30 cellular contexts compared by ENCODE assay signal in the genomic region with DNA sequence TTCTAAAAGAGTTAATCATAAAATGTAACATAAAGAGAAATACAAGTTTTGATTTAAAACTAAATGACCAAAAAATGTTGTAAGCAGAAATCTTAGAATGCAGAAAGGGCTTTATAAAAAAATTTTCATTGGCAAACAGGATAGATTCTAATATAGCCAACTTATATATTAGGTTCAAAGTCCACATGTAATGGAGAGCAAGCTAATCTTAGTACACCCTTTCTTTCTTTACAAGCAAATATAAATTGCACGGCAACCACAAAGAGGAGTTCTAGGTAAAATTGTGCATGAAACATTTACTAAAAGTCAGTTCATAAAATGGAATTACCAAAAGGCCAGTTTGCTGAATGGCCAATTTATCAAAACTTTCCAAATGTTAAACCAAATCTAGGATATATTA.
"Had no signal": no experiment of that assay in that cellular context is flagged by ENCODE, and none has a peak within 500 bp of the region (broad histone marks: within the 10 kb centered on the region; RNA-seq: fewer than 3 reads in every experiment).

No MANE protein-coding gene starts in this region.

- ATAC-seq: natural killer cell; psoas muscle; right cardiac atrium; right lobe of liver; stimulated activated memory B cell treated with anti-CD40 and anti-IgM and Interleukin-4, amounts not matched to agents 10 μg/mL and 1 μg/mL and 100 μg/mL, for 72 hours; stimulated activated naive CD8-positive, alpha-beta T cell treated with anti-CD3 and anti-CD28 coated beads, Interleukin-15, amount 100 ng/mL, for 72 hours; stimulated activated naive CD8-positive, alpha-beta T cell treated with anti-CD3 and anti-CD28 coated beads, Interleukin-15, Interleukin-2, amounts not matched to agents 100 U/mL and 50 U/mL, for 24 hours; upper lobe of right lung had no signal

- H3K9ac ChIP-seq: neural progenitor cell, parathyroid adenoma had no signal

- H3K27me3 Mint-ChIP-seq: naive B cell; stimulated activated memory B cell treated with anti-CD40 and anti-IgM and Interleukin-4, amounts not matched to agents 10 μg/mL and 1 μg/mL and 100 μg/mL, for 72 hours; stimulated activated naive CD8-positive, alpha-beta T cell treated with anti-CD3 and anti-CD28 coated beads, Interleukin-15, amount 100 ng/mL, for 72 hours; type B pancreatic cell had no signal

- H3K36me3 ChIP-seq: neural progenitor cell, ovary, right lobe of liver, sigmoid colon, spleen, suprapubic skin, tibial artery, transverse colon, upper lobe of right lung, uterus had no signal

- H3K4me3 ChIP-seq: neural progenitor cell, ovary, psoas muscle, right lobe of liver, sigmoid colon, smooth muscle cell, spleen, suprapubic skin, testis, tibial artery, transverse colon, upper lobe of right lung, uterus had no signal

- H3K27ac ChIP-seq: neural progenitor cell, ovary, parathyroid adenoma, psoas muscle, right lobe of liver, sigmoid colon, spleen, suprapubic skin, testis, tibial artery, upper lobe of right lung, uterus had no signal

- H3K27me3 ChIP-seq: neural progenitor cell, ovary, right lobe of liver, sigmoid colon, spleen, suprapubic skin, testis, tibial artery, transverse colon, upper lobe of right lung, uterus had no signal

- DNase-seq: naive B cell; natural killer cell; occipital lobe; ovary; psoas muscle; right cardiac atrium; right lobe of liver; sigmoid colon; spleen; stimulated activated CD4-positive, alpha-beta T cell treated with anti-CD3 and anti-CD28 coated beads, Interleukin-12 subunit alpha, Interleukin-12 subunit beta, amount 100 ng/mL, for 4 hours; stimulated activated CD4-positive, alpha-beta T cell treated with anti-CD3 and anti-CD28 coated beads, Interleukin-1b, Interleukin-23, amount 100 ng/mL, for 48 hours; stimulated activated CD4-positive, alpha-beta T cell treated with anti-CD3 and anti-CD28 coated beads, Interleukin-4, amount 100 ng/mL, for 1 hour; stimulated activated CD4-positive, alpha-beta T cell treated with anti-CD3 and anti-CD28 coated beads, Interleukin-4, amount 100 ng/mL, for 4 hours; stimulated activated CD8-positive, alpha-beta memory T cell treated with anti-CD3 and anti-CD28 coated beads, Interleukin-4, amount 100 ng/mL, for 48 hours; stimulated activated naive CD4-positive, alpha-beta T cell; stimulated activated naive CD8-positive, alpha-beta T cell treated with anti-CD3 and anti-CD28 coated beads, Interleukin-15, amount 100 ng/mL, for 72 hours; stimulated activated naive CD8-positive, alpha-beta T cell treated with anti-CD3 and anti-CD28 coated beads, Interleukin-15, Interleukin-2, amounts not matched to agents 100 U/mL and 50 U/mL, for 24 hours; substantia nigra; testis; tibial artery; transverse colon; upper lobe of right lung; uterus had no signal

- H3K9me3 Mint-ChIP-seq: nephron, neural progenitor cell, type B pancreatic cell had no signal

- H3K4me1 ChIP-seq: neural progenitor cell, parathyroid adenoma, psoas muscle, right lobe of liver, sigmoid colon, spleen, suprapubic skin, testis, upper lobe of right lung, uterus had no signal

- H3K9me3 ChIP-seq: ovary, psoas muscle, right lobe of liver, sigmoid colon, spleen, suprapubic skin, testis, tibial artery, transverse colon, upper lobe of right lung, uterus had no signal

- H3K27ac Mint-ChIP-seq: naive B cell; natural killer cell; neural progenitor cell; stimulated activated memory B cell treated with anti-CD40 and anti-IgM and Interleukin-4, amounts not matched to agents 10 μg/mL and 1 μg/mL and 100 μg/mL, for 72 hours; stimulated activated naive CD8-positive, alpha-beta T cell treated with anti-CD3 and anti-CD28 coated beads, Interleukin-15, amount 100 ng/mL, for 72 hours; type B pancreatic cell had no signal

- H3K4me1 Mint-ChIP-seq: naive B cell; natural killer cell; nephron; stimulated activated memory B cell treated with anti-CD40 and anti-IgM and Interleukin-4, amounts not matched to agents 10 μg/mL and 1 μg/mL and 100 μg/mL, for 72 hours; stimulated activated naive CD8-positive, alpha-beta T cell treated with anti-CD3 and anti-CD28 coated beads, Interleukin-15, amount 100 ng/mL, for 72 hours had no signal

- H3K4me3 Mint-ChIP-seq: naive B cell; natural killer cell; nephron; neural progenitor cell; stimulated activated memory B cell treated with anti-CD40 and anti-IgM and Interleukin-4, amounts not matched to agents 10 μg/mL and 1 μg/mL and 100 μg/mL, for 72 hours; stimulated activated naive CD8-positive, alpha-beta T cell treated with anti-CD3 and anti-CD28 coated beads, Interleukin-15, amount 100 ng/mL, for 72 hours; type B pancreatic cell had no signal

- H3K36me3 Mint-ChIP-seq: naive B cell; natural killer cell; stimulated activated memory B cell treated with anti-CD40 and anti-IgM and Interleukin-4, amounts not matched to agents 10 μg/mL and 1 μg/mL and 100 μg/mL, for 72 hours; type B pancreatic cell had no signal
